9 cellular contexts compared by ENCODE assay signal in the genomic region with DNA sequence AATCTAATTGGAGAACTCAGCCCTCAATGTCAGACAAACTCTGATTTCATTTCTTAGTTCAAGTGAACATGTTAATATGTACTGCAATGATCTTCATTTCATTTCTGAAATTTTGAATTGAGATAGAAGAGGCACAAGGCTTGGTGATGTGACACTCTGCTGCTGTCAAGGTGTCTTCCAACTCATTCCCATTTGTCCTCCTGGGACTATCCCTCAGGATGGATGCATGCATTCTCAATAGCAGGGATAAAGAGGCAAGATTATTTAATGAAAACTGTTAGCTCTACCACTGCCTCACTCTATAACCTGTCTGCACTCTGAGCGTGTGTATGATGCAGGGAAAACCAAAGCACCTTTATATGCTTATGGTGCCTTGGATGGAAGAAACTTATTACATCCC.
"Had no signal": no experiment of that assay in that cellular context is flagged by ENCODE, and none has a peak within 500 bp of the region (broad histone marks: within the 10 kb centered on the region; RNA-seq: fewer than 3 reads in every experiment).

No MANE protein-coding gene starts in this region.

- H3K4me3 ChIP-seq: HAP-1 had no signal

- DNase-seq: GOT3, H7, Karpas-422, KBM-7 had no signal

- H3K9me3 Mint-ChIP-seq: IgD-negative memory B cell had no signal

- H3K36me3 Mint-ChIP-seq: IgD-negative memory B cell had no signal

- H3K9me3 ChIP-seq: HAP-1 had no signal

- ATAC-seq: HCT116 had no signal

- H3K27ac Mint-ChIP-seq: IgD-negative memory B cell had no signal

- H3K4me3 Mint-ChIP-seq: IgD-negative memory B cell had no signal

- H3K9ac ChIP-seq: KMS-11 had no signal

- H3K36me3 ChIP-seq: HAP-1 had no signal

- H3K27ac ChIP-seq: HL-60, KMS-11 had no signal

- H3K4me2 ChIP-seq: KMS-11 had no signal
